ENCODE assay signal across 1 cellular context in the genomic region with DNA sequence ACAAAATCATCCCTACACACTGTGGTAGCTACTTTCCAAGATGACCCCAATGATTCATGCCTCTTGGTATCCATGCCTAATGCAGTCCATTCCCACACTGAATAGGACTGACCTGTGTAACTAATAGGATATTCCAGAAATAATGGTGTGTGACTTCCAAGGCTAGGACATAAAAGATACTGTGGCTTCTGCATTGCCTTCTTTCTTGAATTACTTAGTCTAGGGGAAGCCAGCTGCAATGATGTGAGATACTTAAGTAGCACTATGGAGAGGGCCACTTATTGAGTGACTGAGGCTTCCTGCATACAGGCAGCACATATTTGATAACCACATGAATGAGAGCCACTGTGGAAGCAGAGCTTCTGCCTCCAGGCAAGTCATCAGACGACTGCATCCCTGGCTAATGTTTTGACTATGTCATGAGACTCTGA.
TF ChIP-seq lines count a peak whose summit lies in the region.

No MANE protein-coding gene starts in this region.

TF ChIP-seq in WTC11, 78 proteins besides CTCF, POLR2A, EP300 and RAD21 (continued from another document):
- TF ChIP-seq ZNF532 (CRISPR knock-in tag; IDR thresholded peaks at IDR 0.05; ENCODE audit: borderline replicate concordance) = no peak
- TF ChIP-seq, protein P1, sequence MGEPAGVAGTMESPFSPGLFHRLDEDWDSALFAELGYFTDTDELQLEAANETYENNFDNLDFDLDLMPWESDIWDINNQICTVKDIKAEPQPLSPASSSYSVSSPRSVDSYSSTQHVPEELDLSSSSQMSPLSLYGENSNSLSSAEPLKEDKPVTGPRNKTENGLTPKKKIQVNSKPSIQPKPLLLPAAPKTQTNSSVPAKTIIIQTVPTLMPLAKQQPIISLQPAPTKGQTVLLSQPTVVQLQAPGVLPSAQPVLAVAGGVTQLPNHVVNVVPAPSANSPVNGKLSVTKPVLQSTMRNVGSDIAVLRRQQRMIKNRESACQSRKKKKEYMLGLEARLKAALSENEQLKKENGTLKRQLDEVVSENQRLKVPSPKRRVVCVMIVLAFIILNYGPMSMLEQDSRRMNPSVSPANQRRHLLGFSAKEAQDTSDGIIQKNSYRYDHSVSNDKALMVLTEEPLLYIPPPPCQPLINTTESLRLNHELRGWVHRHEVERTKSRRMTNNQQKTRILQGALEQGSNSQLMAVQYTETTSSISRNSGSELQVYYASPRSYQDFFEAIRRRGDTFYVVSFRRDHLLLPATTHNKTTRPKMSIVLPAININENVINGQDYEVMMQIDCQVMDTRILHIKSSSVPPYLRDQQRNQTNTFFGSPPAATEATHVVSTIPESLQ (CRISPR knock-in tag; IDR thresholded peaks at IDR 0.05) = no peak
- TF ChIP-seq, protein P2, sequence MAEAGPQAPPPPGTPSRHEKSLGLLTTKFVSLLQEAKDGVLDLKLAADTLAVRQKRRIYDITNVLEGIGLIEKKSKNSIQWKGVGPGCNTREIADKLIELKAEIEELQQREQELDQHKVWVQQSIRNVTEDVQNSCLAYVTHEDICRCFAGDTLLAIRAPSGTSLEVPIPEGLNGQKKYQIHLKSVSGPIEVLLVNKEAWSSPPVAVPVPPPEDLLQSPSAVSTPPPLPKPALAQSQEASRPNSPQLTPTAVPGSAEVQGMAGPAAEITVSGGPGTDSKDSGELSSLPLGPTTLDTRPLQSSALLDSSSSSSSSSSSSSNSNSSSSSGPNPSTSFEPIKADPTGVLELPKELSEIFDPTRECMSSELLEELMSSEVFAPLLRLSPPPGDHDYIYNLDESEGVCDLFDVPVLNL (CRISPR knock-in tag; IDR thresholded peaks at IDR 0.05; ENCODE audit: borderline replicate concordance, low read depth) = no peak
- TF ChIP-seq PRRX2 (CRISPR knock-in tag; IDR thresholded peaks at IDR 0.05) = no peak
- TF ChIP-seq ZNF317 (CRISPR knock-in tag; IDR thresholded peaks at IDR 0.05; ENCODE audit: borderline replicate concordance, low read depth) = no peak
- no peak for TF ChIP-seq NFYB (CRISPR knock-in tag; conservative IDR thresholded peaks at IDR 0.05; ENCODE audit: low read depth)
TF ChIP-seq in WTC11: peak in this region for 0.
